2 cellular contexts compared by ENCODE assay signal in genomic region chr3:112855074-112855473, GRCh38. TPM values are rescaled to one million over a fixed set of nuclear protein-coding genes. Genes with fewer than 3 reads are reported as not detected.
"Had no signal": no experiment of that assay in that cellular context is flagged by ENCODE, and none has a peak within 500 bp of the region (broad histone marks: within the 10 kb centered on the region; RNA-seq: fewer than 3 reads in every experiment).

No MANE protein-coding gene starts in this region.

RNA-seq across cellular contexts. Expression of gene CD200R1L, which starts 8.4 kb away (rescaled TPM):
- total RNA-seq: G401 had no signal
- polyA plus RNA-seq: GM12878 had no signal
